In the genomic region with DNA sequence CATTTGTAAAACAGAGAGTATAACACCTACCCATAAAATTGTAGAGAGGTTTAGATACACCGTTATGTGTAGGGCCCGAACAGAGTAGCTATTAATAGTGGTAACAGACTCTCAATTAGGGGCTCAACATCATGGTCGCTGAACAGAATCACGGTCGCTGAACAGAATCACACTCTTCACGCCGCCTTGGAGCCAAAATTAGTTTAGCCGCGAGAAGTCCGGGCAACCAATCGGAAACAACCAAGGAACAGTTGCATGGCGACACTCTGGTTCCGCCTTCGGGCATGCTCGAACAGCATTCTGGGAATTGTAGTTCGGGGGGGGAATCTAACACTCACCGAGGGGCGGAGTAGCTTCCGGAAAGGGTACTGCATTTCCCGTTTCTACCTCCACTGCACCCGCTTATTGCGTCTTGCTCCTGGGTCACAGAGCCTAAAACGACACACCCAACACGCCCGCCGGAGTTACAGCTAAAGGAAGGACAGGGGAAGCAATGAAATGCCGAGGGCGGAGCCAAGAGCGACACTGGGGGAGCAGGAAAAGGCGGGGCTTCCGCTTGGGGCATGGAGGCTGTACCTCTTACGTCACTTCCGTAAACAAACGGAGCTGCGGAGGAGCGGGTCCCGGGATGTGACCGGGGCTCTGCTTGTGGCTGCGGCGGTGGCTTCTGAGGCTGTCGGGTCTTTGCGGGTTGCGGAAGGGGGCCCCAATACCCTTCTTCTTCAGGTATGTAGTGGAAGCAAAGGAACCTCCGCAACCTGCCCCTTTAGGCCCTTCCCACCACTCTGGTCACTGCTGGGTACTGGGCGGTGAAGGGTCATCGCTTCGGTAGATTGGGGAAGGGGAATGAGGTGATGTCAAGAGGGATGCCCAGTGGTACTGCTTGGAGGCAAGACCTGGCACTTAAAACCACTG, we compare ENCODE assay signal across 8 cellular contexts. TPM values are rescaled to one million over a fixed set of nuclear protein-coding genes. Genes with fewer than 3 reads are reported as not detected.
A peak's percentile ranks its signal among the peaks of the same experiment; 100 is the strongest.
DNase-seq lines count a peak whose midpoint lies in the region; ATAC-seq, FAIRE-seq and TF ChIP-seq lines count a peak whose summit lies in the region.

A gene (plus strand): TSS at position 593 of the 915 bp plus-strand sequence. CDS start 2,352 bp downstream, outside the sequence.

- peak within 1 kb of the TSS; percentile 81 for H3K4me3 ChIP-seq in Loucy (ENCODE audit: low read length, poor library complexity, severe bottlenecking)

- peak within 1 kb of the TSS; percentile 100 for H3K4me3 Mint-ChIP-seq in natural killer cell

- H3K4me1 Mint-ChIP-seq in natural killer cell, result peaks cover 18 to 30% of the 10 kb centered on the region in 2 donors

- H3K27ac Mint-ChIP-seq in natural killer cell, result peak within 1 kb of the TSS; percentile 99 to 100

- DNase-seq in EL (peak; percentile 96), H54 (ENCODE audit: insufficient read length, low spot score) (peak; percentile 55), fibroblast of peridontal ligament (ENCODE audit: extremely low read depth) (peak; percentile 95), natural killer cell (peak; percentile 89)
- peak; percentile 87 for DNase-seq in activated T-helper 9 cell treated with anti-CD3 and anti-CD28 coated beads, Interleukin-2, amount 50 U/mL, for 16 hours (ENCODE audit: low read depth)
- peak; percentile 95 for DNase-seq in stimulated activated naive CD4-positive, alpha-beta T cell treated with Interleukin-2 at 50 U/mL for 16 hours (lab: John Stamatoyannopoulos, UW)

- no peaks in the 10 kb centered on the region for H3K27me3 Mint-ChIP-seq in natural killer cell (ENCODE audit: low read depth in 2 of 2)

- H2AFZ ChIP-seq in Loucy (ENCODE audit: low read length), result peak within 1 kb of the TSS; percentile 85

- peaks cover 25% of the 10 kb centered on the region for H3K79me2 ChIP-seq in Loucy (ENCODE audit: insufficient read depth, low read length)

- H3K4me2 ChIP-seq in Loucy (ENCODE audit: low read depth, low read length, poor library complexity, severe bottlenecking), result peak within 1 kb of the TSS; percentile 84

- ATAC-seq in natural killer cell, result peak; percentile 87 to 94 (median 89)

- H3K9me2 ChIP-seq in Loucy (replicated peaks; ENCODE audit: low read depth, low read length), result no peaks in the 10 kb centered on the region

- peak; percentile 98 for FAIRE-seq in H54 (lab: Jason Lieb, UNC)

- no peaks in the 10 kb centered on the region for H3K9me3 ChIP-seq in Loucy (ENCODE audit: insufficient read depth, low read depth, low read length)

- intact Hi-C loops in natural killer cell (cut with micrococcal nuclease), result loop anchor here (5.0 kb wide), 2 partner anchors 359 to 599 kb away; a partner anchor contains a TSS

- TF ChIP-seq CTCF in Loucy (conservative IDR thresholded peaks at IDR 0.05; ENCODE audit: low read length) (no peak), natural killer cell (IDR thresholded peaks at IDR 0.05) (no peak)

- H3K9me3 Mint-ChIP-seq in natural killer cell, result no peaks in the 10 kb centered on the region

- no peaks in the 10 kb centered on the region for H3K27me3 ChIP-seq in Loucy (ENCODE audit: insufficient read depth, low read length, poor library complexity, severe bottlenecking)

- TF ChIP-seq POLR2A in H54 (IDR thresholded peaks at IDR 0.05; ENCODE audit: low read depth, low read length) (peak; percentile 5; the same call in 1 of the 2 replicates), Raji (IDR thresholded peaks at IDR 0.05; ENCODE audit: insufficient read depth, low read depth, low read length) (peak; percentile 72; the same call in 1 of the 2 replicates)

- no peaks in the 10 kb centered on the region for H4K20me1 ChIP-seq in Loucy (ENCODE audit: insufficient read depth, low read length, poor library complexity, severe bottlenecking)

- no peaks in the 10 kb centered on the region for H3F3A ChIP-seq in Loucy (ENCODE audit: low read depth)

- peaks cover 31% of the 10 kb centered on the region for H3K4me1 ChIP-seq in Loucy (ENCODE audit: insufficient read depth, low read length, poor library complexity, severe bottlenecking)

- H3K36me3 ChIP-seq in Loucy (ENCODE audit: insufficient read depth, low read length), result no peaks in the 10 kb centered on the region

- H3K36me3 Mint-ChIP-seq in natural killer cell, result no peaks in the 10 kb centered on the region

- H3K9ac ChIP-seq in Loucy (ENCODE audit: low read depth, low read length, poor library complexity, severe bottlenecking), result peak within 1 kb of the TSS; percentile 79

RNA-seq across cellular contexts. Expression of the gene that starts here (rescaled TPM):
- total RNA-seq in natural killer cell, result 10 to 100 TPM; 22.2 to 25.4 (median 24.3) TPM

Comparison
In these comparisons a context has a peak if more than half of its experiments do, and no peak if none do; other contexts are left out.
1. Peak in every context shown above with its lines: DNase-seq, ATAC-seq and H3K4me3 ChIP-seq.